In the genomic region with DNA sequence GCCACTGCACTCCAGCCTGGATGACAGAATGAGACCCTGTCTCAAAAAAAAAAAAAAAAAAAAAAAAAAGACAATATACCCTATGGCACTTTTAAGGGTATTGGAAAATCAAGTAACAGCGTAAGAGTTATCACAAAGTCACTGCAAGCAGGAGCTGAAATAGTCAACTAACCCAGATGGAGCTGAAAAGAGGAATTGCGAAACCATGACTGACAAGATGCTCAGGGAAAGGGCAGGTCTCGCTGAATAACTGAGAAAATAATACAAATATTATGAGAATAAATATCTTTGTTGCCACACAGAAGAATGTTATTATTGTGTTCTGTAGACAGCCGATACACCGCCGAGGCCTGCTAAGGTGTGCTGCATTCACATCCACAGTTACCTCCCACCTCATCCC, we compare ENCODE assay signal across 17 cellular contexts. TPM values are rescaled to one million over a fixed set of nuclear protein-coding genes. Genes with fewer than 3 reads are reported as not detected.
DNase-seq lines count a peak whose midpoint lies in the region; ATAC-seq and TF ChIP-seq lines count a peak whose summit lies in the region.
"Had no signal": no experiment of that assay in that cellular context is flagged by ENCODE, and none has a peak within 500 bp of the region (broad histone marks: within the 10 kb centered on the region; RNA-seq: fewer than 3 reads in every experiment).

No MANE protein-coding gene starts in this region.

- H3K4me1 Mint-ChIP-seq in endodermal cell: peaks cover 22% of the 10 kb centered on the region
- H3K4me1 Mint-ChIP-seq in effector memory CD8-positive, alpha-beta T cell (ENCODE audit: low read depth in 2 of 2): no peaks in the 10 kb centered on the region

- no peak overlapping the region for H3K27ac Mint-ChIP-seq in endodermal cell
- H3K27ac Mint-ChIP-seq in effector memory CD8-positive, alpha-beta T cell: no peak overlapping the region
- H3K27ac Mint-ChIP-seq: GM23338 had no signal

- H3K9me3 ChIP-seq in endodermal cell (ENCODE audit: control insufficient read depth, low read length): peaks cover 9% of the 10 kb centered on the region

- H3K36me3 ChIP-seq in endodermal cell (ENCODE audit: control insufficient read depth, insufficient read depth, low read length): peaks cover 21% of the 10 kb centered on the region

- no peaks in the 10 kb centered on the region for H3K27me3 ChIP-seq in endodermal cell (ENCODE audit: control insufficient read depth, insufficient read depth, low read length, poor library complexity, severe bottlenecking)

- no peak overlapping the region for H3K27ac ChIP-seq in endodermal cell (ENCODE audit: low read depth, low read length)
- H3K27ac ChIP-seq: C4-2B had no signal

- ATAC-seq in effector memory CD8-positive, alpha-beta T cell (replicated peaks): no peak
- ATAC-seq in left colon: no peak
- ATAC-seq: GM23338, Panc1 had no signal

- no peak for TF ChIP-seq CTCF in endodermal cell (conservative IDR thresholded peaks at IDR 0.05)

- peaks cover 3% of the 10 kb centered on the region for H3K9me3 Mint-ChIP-seq in endodermal cell
- no peaks in the 10 kb centered on the region for H3K9me3 Mint-ChIP-seq in effector memory CD8-positive, alpha-beta T cell
- H3K9me3 Mint-ChIP-seq: GM23338 had no signal

- H3K9ac ChIP-seq in endodermal cell (ENCODE audit: extremely low read depth, low read length, poor library complexity, severe bottlenecking): no peak overlapping the region

- peaks cover 15% of the 10 kb centered on the region for H3K36me3 Mint-ChIP-seq in endodermal cell (ENCODE audit: low read depth)
- peaks cover 4% of the 10 kb centered on the region for H3K36me3 Mint-ChIP-seq in effector memory CD8-positive, alpha-beta T cell (ENCODE audit: insufficient read depth)

- WGBS in endodermal cell (ENCODE audit: insufficient coverage in 1 of 2, insufficient read length in 1 of 2), 2 experiments: 92 to 100% methylated on average over 1 to 6 of the region's 6 CpGs

- H3K4me3 Mint-ChIP-seq in endodermal cell: no peak overlapping the region
- H3K4me3 Mint-ChIP-seq in effector memory CD8-positive, alpha-beta T cell: no peak overlapping the region
- H3K4me3 Mint-ChIP-seq: GM23338 had no signal

- DNase-seq in EL (peak; percentile 17), MV-4-11 (lab: John Stamatoyannopoulos, UW) (peak; percentile 19), endodermal cell (no peak), iris pigment epithelial cell (ENCODE audit: low read depth) (peak; percentile 78), left colon (no peak)
- no peak for DNase-seq in activated CD8-positive, alpha-beta memory T cell treated with anti-CD3 and anti-CD28 coated beads, Interleukin-2, amount 50 U/mL, for 4 hours
- DNase-seq in effector memory CD8-positive, alpha-beta T cell: no peak
- DNase-seq: COR-L47, KBM-7, NCI-H187 treated with DMSO at 0.1 percent for 48 hours, NCI-H446, NCI-H748 treated with DMSO at 0.1 percent for 48 hours, Right ventricle myocardium superior had no signal

- intact Hi-C loops in left colon (cut with DNase I, micrococcal nuclease): no loop called here

- peaks cover 18% of the 10 kb centered on the region for H3K27me3 Mint-ChIP-seq in endodermal cell (ENCODE audit: insufficient read depth)
- no peaks in the 10 kb centered on the region for H3K27me3 Mint-ChIP-seq in effector memory CD8-positive, alpha-beta T cell

- peaks cover 8% of the 10 kb centered on the region for H3K4me1 ChIP-seq in endodermal cell (ENCODE audit: control insufficient read depth, insufficient read depth, low read length)

- H3K4me3 ChIP-seq in endodermal cell (ENCODE audit: low read length): peak overlapping the region; percentile 8
- H3K4me3 ChIP-seq: GM23338 had no signal

RNA-seq across cellular contexts. Expression of a gene that starts 17.8 kb away (rescaled TPM):
- total RNA-seq in endodermal cell (10 to 100 TPM; 25.0 to 30.1 TPM), left colon (10 to 100 TPM; 14.1 to 18.8 TPM)
- polyA plus RNA-seq in endodermal cell (2013, experiment 1 of 2): 13.9 TPM
- 12.3 TPM for polyA plus RNA-seq in endodermal cell (2013, experiment 2 of 2)

RNA-seq across cellular contexts. Expression of a gene that starts 57.8 kb away (rescaled TPM):
- total RNA-seq in endodermal cell (10 to 100 TPM; 15.6 to 28.0 TPM), left colon (under 1 TPM in 1 of 2 donors, not detected in 1; 0.11 TPM)
- 10.3 TPM for polyA plus RNA-seq in endodermal cell (2013, experiment 1 of 2)
- 11.4 TPM for polyA plus RNA-seq in endodermal cell (2013, experiment 2 of 2)
- total RNA-seq: HT1080, Right ventricle myocardium superior had no signal

Comparison
In these comparisons a context has a peak if more than half of its experiments do, and no peak if none do; other contexts are left out.
1. DNase-seq: peak in EL (single experiment), MV-4-11 (single experiment) and iris pigment epithelial cell (single experiment); none in endodermal cell (single experiment), activated CD8-positive, alpha-beta memory T cell treated with anti-CD3 and anti-CD28 coated beads, Interleukin-2, amount 50 U/mL, for 4 hours (single experiment), effector memory CD8-positive, alpha-beta T cell (0 of 3) and left colon (0 of 2).
2. RNA of a gene that starts 57.8 kb away (total RNA-seq): 15.6 to 28.0 TPM in endodermal cell; 0.11 TPM in left colon; every median in the first group is over 10 times any median in the second.